In the genomic region with DNA sequence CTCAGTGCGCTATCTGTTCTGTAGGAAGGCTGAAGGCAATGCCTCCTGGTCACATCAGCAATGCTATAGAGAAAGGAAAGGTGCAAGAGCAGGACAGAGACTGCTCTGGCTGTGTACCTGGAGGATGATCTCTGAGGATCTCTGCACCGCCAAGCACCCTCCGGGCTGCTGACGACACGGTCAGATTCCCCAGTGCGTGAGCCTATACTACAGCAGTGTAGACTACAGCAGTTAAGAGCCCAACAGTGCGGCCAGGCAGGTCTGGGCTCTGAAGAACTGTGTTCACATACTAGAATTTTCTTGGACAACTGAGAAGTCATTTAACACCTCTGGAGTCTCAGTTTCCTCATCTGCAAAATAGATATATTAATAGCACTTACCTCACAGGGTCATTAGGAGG, we compare ENCODE assay signal across 15 cellular contexts. TPM values are rescaled to one million over a fixed set of nuclear protein-coding genes. Genes with fewer than 3 reads are reported as not detected.
DNase-seq lines count a peak whose midpoint lies in the region; TF ChIP-seq lines count a peak whose summit lies in the region.
"Had no signal": no experiment of that assay in that cellular context is flagged by ENCODE, and none has a peak within 500 bp of the region (broad histone marks: within the 10 kb centered on the region; RNA-seq: fewer than 3 reads in every experiment).

No MANE protein-coding gene starts in this region.

- H3K4me1 ChIP-seq in CD4-positive, alpha-beta memory T cell (ENCODE audit: insufficient read depth, low read length): peaks cover 91% of the 10 kb centered on the region
- H3K4me1 ChIP-seq in OCI-LY1 (ENCODE audit: insufficient read depth, low read length, severe bottlenecking): peaks cover 27% of the 10 kb centered on the region
- peaks cover 22 to 95% (median 59%) of the 10 kb centered on the region in 3 donors for H3K4me1 ChIP-seq in esophagus squamous epithelium
- peaks cover 28 to 92% (median 73%) of the 10 kb centered on the region in 6 donors for H3K4me1 ChIP-seq in spleen
- peaks cover 4% of the 10 kb centered on the region for H3K4me1 ChIP-seq in ovary (ENCODE audit: insufficient read depth)
- H3K4me1 ChIP-seq: parathyroid adenoma had no signal

- no peak overlapping the region for H3K4me3 ChIP-seq in CD4-positive, alpha-beta memory T cell (ENCODE audit: low read length in 2 of 2)
- H3K4me3 ChIP-seq in OCI-LY1 (ENCODE audit: low read depth, low read length, poor library complexity, severe bottlenecking) (no peak overlapping the region), esophagus squamous epithelium (no peak overlapping the region), spleen (no peak overlapping the region), ovary (no peak overlapping the region)

- H3K9me3 Mint-ChIP-seq in CD4-positive, alpha-beta memory T cell: peaks cover 0 to 5% (median 0%) of the 10 kb centered on the region in 8 donors
- H3K9me3 Mint-ChIP-seq: activated T-helper 1 cell treated with anti-CD3 and anti-CD28 coated beads, Interleukin-12 subunit alpha, Interleukin-12 subunit beta, Interleukin-2, Interleukin-4 antibody, amounts not matched to agents 30 ng/mL and 10 ng/mL and 1 ng/mL, durations not matched to agents 14 hours and 24 hours and 36 hours had no signal

- no peak for DNase-seq in CD4-positive, alpha-beta memory T cell
- DNase-seq in esophagus squamous epithelium (lab: John Stamatoyannopoulos, UW) (no peak), spleen (peak; percentile 84), ovary (no peak), dermis blood vessel endothelial cell (no peak), GM19240 (ENCODE audit: insufficient read length, low spot score) (no peak)
- DNase-seq: activated CD4-positive, alpha-beta T cell treated with anti-CD3 and anti-CD28 coated beads for 48 hours; hypothalamus; midbrain; NCI-H1436 treated with DMSO at 0.1 percent for 48 hours; NCI-H226 had no signal

- peak overlapping the region in 4 of 8 donors; percentile 6 to 65 (median 28) for H3K4me3 Mint-ChIP-seq in CD4-positive, alpha-beta memory T cell
- H3K4me3 Mint-ChIP-seq: activated T-helper 1 cell treated with anti-CD3 and anti-CD28 coated beads, Interleukin-12 subunit alpha, Interleukin-12 subunit beta, Interleukin-2, Interleukin-4 antibody, amounts not matched to agents 30 ng/mL and 10 ng/mL and 1 ng/mL, durations not matched to agents 14 hours and 24 hours and 36 hours; CD14-positive monocyte had no signal

- H3K9me2 ChIP-seq in OCI-LY1 (ENCODE audit: low read depth, low read length): no peaks in the 10 kb centered on the region

- H3K27me3 Mint-ChIP-seq in CD4-positive, alpha-beta memory T cell: no peaks in the 10 kb centered on the region

- TF ChIP-seq CTCF in OCI-LY1 (IDR thresholded peaks at IDR 0.05; ENCODE audit: low read length): no peak
- no peak for TF ChIP-seq CTCF in esophagus squamous epithelium (IDR thresholded peaks at IDR 0.05)
- TF ChIP-seq CTCF in spleen (IDR thresholded peaks at IDR 0.05 in 8 of 11, conservative IDR thresholded peaks at IDR 0.05 in 3 of 11): no peak
- TF ChIP-seq CTCF in ovary (IDR thresholded peaks at IDR 0.05): no peak

- CTCF ChIA-PET in CD4-positive, alpha-beta memory T cell (lab: Charles Lee; ENCODE audit: partially characterized antibody): interaction anchor here (1.0 to 2.3 kb wide), 6 partner anchors 11 to 64 kb away, joined by 3 to 6 read pairs (median 4); a partner anchor contains a TSS

- H3K9me3 ChIP-seq in CD4-positive, alpha-beta memory T cell (ENCODE audit: control insufficient read depth in 1 of 2, low read length in 2 of 2): no peaks in the 10 kb centered on the region
- H3K9me3 ChIP-seq in OCI-LY1 (ENCODE audit: low read length): no peaks in the 10 kb centered on the region
- no peaks in the 10 kb centered on the region for H3K9me3 ChIP-seq in esophagus squamous epithelium
- no peaks in the 10 kb centered on the region for H3K9me3 ChIP-seq in spleen
- H3K9me3 ChIP-seq in ovary: no peaks in the 10 kb centered on the region

- no peaks in the 10 kb centered on the region for H4K20me1 ChIP-seq in OCI-LY1 (ENCODE audit: insufficient read depth, low read length)

- H3K36me3 Mint-ChIP-seq in CD4-positive, alpha-beta memory T cell: peaks cover 25 to 63% of the 10 kb centered on the region in 2 donors

- H3K27me3 ChIP-seq in CD4-positive, alpha-beta memory T cell (ENCODE audit: insufficient read depth, low read length): no peaks in the 10 kb centered on the region
- no peaks in the 10 kb centered on the region for H3K27me3 ChIP-seq in OCI-LY1 (ENCODE audit: insufficient read depth, low read length)
- no peaks in the 10 kb centered on the region for H3K27me3 ChIP-seq in esophagus squamous epithelium
- H3K27me3 ChIP-seq in spleen (replicated peaks in 1 of 7): no peaks in the 10 kb centered on the region
- H3K27me3 ChIP-seq in ovary: no peaks in the 10 kb centered on the region

- H3K36me3 ChIP-seq in CD4-positive, alpha-beta memory T cell (ENCODE audit: insufficient read depth, low read length): peaks cover 20% of the 10 kb centered on the region
- H3K36me3 ChIP-seq in OCI-LY1 (ENCODE audit: insufficient read depth, low read length) (peaks cover 32% of the 10 kb centered on the region), esophagus squamous epithelium (peaks cover 0 to 8% (median 4%) of the 10 kb centered on the region in 3 donors), spleen (peaks cover 0 to 47% (median 0%) of the 10 kb centered on the region in 6 donors), ovary (no peaks in the 10 kb centered on the region)

- H3K4me2 ChIP-seq in OCI-LY1 (ENCODE audit: low read length): peak overlapping the region; percentile 40; the same call in 1 of the 2 replicates

- peak overlapping the region; percentile 74 to 95 (median 89) for H3K27ac Mint-ChIP-seq in CD4-positive, alpha-beta memory T cell
- H3K27ac Mint-ChIP-seq: activated T-helper 1 cell treated with anti-CD3 and anti-CD28 coated beads, Interleukin-12 subunit alpha, Interleukin-12 subunit beta, Interleukin-2, Interleukin-4 antibody, amounts not matched to agents 30 ng/mL and 10 ng/mL and 1 ng/mL, durations not matched to agents 14 hours and 24 hours and 36 hours had no signal

- TF ChIP-seq POLR2A in esophagus squamous epithelium (IDR thresholded peaks at IDR 0.05) (no peak), spleen (IDR thresholded peaks at IDR 0.05) (no peak), ovary (IDR thresholded peaks at IDR 0.05) (no peak)

- H3K9ac ChIP-seq in OCI-LY1 (ENCODE audit: low read length): no peak overlapping the region; the same call in 1 of the 2 replicates
- H3K9ac ChIP-seq: parathyroid adenoma had no signal

- TF ChIP-seq EP300 in ovary (IDR thresholded peaks at IDR 0.05): no peak

- H3F3A ChIP-seq in OCI-LY1 (ENCODE audit: insufficient read depth, low read length): no peaks in the 10 kb centered on the region

- intact Hi-C loops in CD4-positive, alpha-beta memory T cell (cut with micrococcal nuclease): loop anchor here (10.0 kb wide), 1 partner anchor 144 kb away; no protein-coding TSS in a partner anchor
- intact Hi-C loops in esophagus squamous epithelium (cut with DNase I) (no loop called here), spleen (cut with DNase I; ENCODE audit: low total_unique reads) (no loop called here), ovary (cut with DNase I) (no loop called here)

- peaks cover 72 to 94% (median 85%) of the 10 kb centered on the region in 4 donors for H3K4me1 Mint-ChIP-seq in CD4-positive, alpha-beta memory T cell

- peak overlapping the region; percentile 51 for H3K27ac ChIP-seq in CD4-positive, alpha-beta memory T cell (ENCODE audit: low read depth, low read length)
- H3K27ac ChIP-seq in OCI-LY1 (ENCODE audit: low read depth, low read length, poor library complexity, severe bottlenecking) (peak overlapping the region; percentile 92), esophagus squamous epithelium (peak overlapping the region; percentile 67 to 87 (median 84)), spleen (peak overlapping the region in 4 of 8 donors; percentile 60 to 82 (median 70)), ovary (no peak overlapping the region)
- H3K27ac ChIP-seq: parathyroid adenoma had no signal

- 94 to 98% methylated on average over 6 to 7 of the region's 7 CpGs for WGBS in esophagus squamous epithelium, 2 donors
- WGBS in spleen, 5 donors: 68 to 84% (median 78%) methylated on average over 7 of the region's 7 CpGs
- 97 to 98% (median 97%) methylated on average over 7 of the region's 7 CpGs for WGBS in ovary, 3 donors

- no peak overlapping the region for H2AFZ ChIP-seq in OCI-LY1 (ENCODE audit: low read length)
- H2AFZ ChIP-seq: parathyroid adenoma had no signal

- POLR2A ChIA-PET in CD4-positive, alpha-beta memory T cell (lab: Charles Lee; ENCODE audit: partially characterized antibody): interaction anchor here (1.2 to 2.5 kb wide), 3 partner anchors 11 to 45 kb away, joined by 3 to 10 read pairs (median 5); no protein-coding TSS in a partner anchor

- peaks cover 28% of the 10 kb centered on the region; the same call in 1 of the 2 replicates for H3K79me2 ChIP-seq in OCI-LY1 (ENCODE audit: insufficient read depth, low read length)

RNA-seq across cellular contexts. Expression of a gene that starts 39.9 kb away (rescaled TPM):
- total RNA-seq in CD4-positive, alpha-beta memory T cell: 100 to 1,000 TPM; 156 to 159 TPM
- 10 to 100 TPM; 52.2 to 52.3 TPM for polyA plus RNA-seq in CD4-positive, alpha-beta memory T cell
- 10 to 100 TPM; 10.7 to 22.3 (median 15.9) TPM for total RNA-seq in esophagus squamous epithelium
- 10 to 100 TPM; 51.1 to 74.6 (median 68.2) TPM for total RNA-seq in spleen
- polyA plus RNA-seq in spleen: 10 to 100 TPM in 2 of 3 donors, 1 to 10 TPM in 1; 8.5 to 24.4 (median 11.8) TPM
- 10 to 100 TPM; 13.6 to 43.2 (median 20.5) TPM for total RNA-seq in ovary
- 10 to 100 TPM; 11.3 to 19.5 TPM for polyA plus RNA-seq in ovary
- total RNA-seq in dermis blood vessel endothelial cell: 36.9 TPM in 2 replicates

Comparison
In these comparisons a context has a peak if more than half of its experiments do, and no peak if none do; other contexts are left out.
1. H3K27ac ChIP-seq: peak in CD4-positive, alpha-beta memory T cell (single experiment), OCI-LY1 (single experiment) and esophagus squamous epithelium (4 of 4); none in ovary (0 of 2).